8 cellular contexts compared by ENCODE assay signal in the genomic region with DNA sequence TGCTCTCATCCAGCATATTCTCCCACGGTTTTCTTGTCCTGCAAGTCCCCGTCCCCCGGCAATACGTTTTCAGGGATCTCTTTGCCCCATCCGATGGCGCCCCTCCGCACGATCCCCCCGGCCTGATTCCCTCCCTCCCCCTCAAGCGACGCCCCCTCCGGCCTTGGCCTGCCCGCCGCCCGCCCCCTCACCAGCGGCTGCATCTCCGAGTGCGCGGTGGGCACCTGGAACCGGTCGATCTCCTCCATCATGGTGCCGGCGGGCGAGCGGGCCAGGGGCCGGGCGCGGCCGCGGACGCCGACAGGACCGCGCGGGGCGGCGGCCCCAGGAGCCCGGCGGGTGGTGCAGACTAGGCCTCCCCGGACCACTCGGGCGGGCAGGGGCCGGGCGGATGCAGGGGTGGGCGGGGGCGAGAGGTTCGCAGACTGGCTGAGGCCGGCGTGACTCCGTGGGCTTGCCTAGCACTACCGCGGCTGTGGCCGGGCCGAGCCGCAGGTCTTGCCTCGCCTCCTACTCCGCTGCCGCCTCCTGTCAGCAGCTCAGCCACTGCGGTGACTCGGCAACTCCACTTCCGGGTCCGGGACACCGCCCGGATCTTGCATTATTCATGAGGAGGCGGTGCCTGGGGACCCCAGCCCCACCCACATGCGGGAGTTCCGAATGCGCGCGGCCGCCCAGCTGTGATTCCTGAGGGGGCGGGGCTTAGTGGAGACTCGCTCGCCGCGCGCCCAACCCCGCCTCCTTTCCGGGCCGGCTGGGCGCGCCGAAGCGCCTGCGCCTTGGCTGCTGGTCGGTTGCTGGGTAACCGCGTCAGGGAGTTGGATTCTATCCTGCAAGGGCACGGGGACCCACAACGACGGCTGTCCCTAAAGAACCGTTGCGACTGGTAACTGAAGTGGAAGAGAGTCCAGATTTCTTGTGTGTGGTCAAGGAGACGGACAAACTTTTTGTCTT. TPM values are rescaled to one million over a fixed set of nuclear protein-coding genes. Genes with fewer than 3 reads are reported as not detected.
A peak's percentile ranks its signal among the peaks of the same experiment; 100 is the strongest.
DNase-seq lines count a peak whose midpoint lies in the region; ATAC-seq and TF ChIP-seq lines count a peak whose summit lies in the region.

A gene (plus strand): TSS at position 793 of the 954 bp plus-strand sequence. CDS start 201 bp downstream, outside the sequence.
A gene with protein sequence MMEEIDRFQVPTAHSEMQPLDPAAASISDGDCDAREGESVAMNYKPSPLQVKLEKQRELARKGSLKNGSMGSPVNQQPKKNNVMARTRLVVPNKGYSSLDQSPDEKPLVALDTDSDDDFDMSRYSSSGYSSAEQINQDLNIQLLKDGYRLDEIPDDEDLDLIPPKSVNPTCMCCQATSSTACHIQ (minus strand): TSS at position 558 of the 954 bp plus-strand sequence. CDS start 307 bp downstream, at position 251.

- H3K27me3 Mint-ChIP-seq in activated naive CD8-positive, alpha-beta T cell = no peaks in the 10 kb centered on the region

- H3K27ac Mint-ChIP-seq in activated naive CD8-positive, alpha-beta T cell = peak within 1 kb of the TSS; percentile 50

- H3K9me3 Mint-ChIP-seq in activated naive CD8-positive, alpha-beta T cell (ENCODE audit: low read depth) = no peaks in the 10 kb centered on the region

- DNase-seq in GM10266 (ENCODE audit: extremely low spot score) (peak; percentile 99), NCI-H1092 treated with DMSO at 0.1 percent for 48 hours (lab: John Stamatoyannopoulos, UW) (peak; percentile 99), glomerular endothelial cell (ENCODE audit: extremely low read depth, low read depth, low spot score) (peak; percentile 69), occipital lobe (lab: John Stamatoyannopoulos, UW) (peak; percentile 99)

- H3K27ac ChIP-seq in temporal lobe (ENCODE audit: low read depth, low read length) = peak within 1 kb of the TSS; percentile 30

- H3K4me3 Mint-ChIP-seq in activated naive CD8-positive, alpha-beta T cell = peak within 1 kb of the TSS; percentile 93

- ATAC-seq in HG02623 (IDR thresholded peaks at IDR 0.05; ENCODE audit: unreplicated experiment) (peak; percentile 97), SK-N-SH treated with all-trans-retinoic acid at 6 μM for 48 hours (peak; percentile 93)

- no peak for TF ChIP-seq CTCF in GM10266 (IDR thresholded peaks at IDR 0.05; ENCODE audit: control insufficient read depth, insufficient read depth, low read depth, missing control alignments)

- peaks cover 39% of the 10 kb centered on the region for H3K4me1 Mint-ChIP-seq in activated naive CD8-positive, alpha-beta T cell (ENCODE audit: low read depth)

- peaks cover 2% of the 10 kb centered on the region for H3K36me3 Mint-ChIP-seq in activated naive CD8-positive, alpha-beta T cell

TF ChIP-seq in SK-N-SH treated with all-trans-retinoic acid at 6 μM for 48 hours, 23 proteins besides CTCF, POLR2A, EP300 and RAD21:
- no peak for TF ChIP-seq SNAI2 (CRISPR knock-in tag; IDR thresholded peaks at IDR 0.05)
- TF ChIP-seq, protein P1, sequence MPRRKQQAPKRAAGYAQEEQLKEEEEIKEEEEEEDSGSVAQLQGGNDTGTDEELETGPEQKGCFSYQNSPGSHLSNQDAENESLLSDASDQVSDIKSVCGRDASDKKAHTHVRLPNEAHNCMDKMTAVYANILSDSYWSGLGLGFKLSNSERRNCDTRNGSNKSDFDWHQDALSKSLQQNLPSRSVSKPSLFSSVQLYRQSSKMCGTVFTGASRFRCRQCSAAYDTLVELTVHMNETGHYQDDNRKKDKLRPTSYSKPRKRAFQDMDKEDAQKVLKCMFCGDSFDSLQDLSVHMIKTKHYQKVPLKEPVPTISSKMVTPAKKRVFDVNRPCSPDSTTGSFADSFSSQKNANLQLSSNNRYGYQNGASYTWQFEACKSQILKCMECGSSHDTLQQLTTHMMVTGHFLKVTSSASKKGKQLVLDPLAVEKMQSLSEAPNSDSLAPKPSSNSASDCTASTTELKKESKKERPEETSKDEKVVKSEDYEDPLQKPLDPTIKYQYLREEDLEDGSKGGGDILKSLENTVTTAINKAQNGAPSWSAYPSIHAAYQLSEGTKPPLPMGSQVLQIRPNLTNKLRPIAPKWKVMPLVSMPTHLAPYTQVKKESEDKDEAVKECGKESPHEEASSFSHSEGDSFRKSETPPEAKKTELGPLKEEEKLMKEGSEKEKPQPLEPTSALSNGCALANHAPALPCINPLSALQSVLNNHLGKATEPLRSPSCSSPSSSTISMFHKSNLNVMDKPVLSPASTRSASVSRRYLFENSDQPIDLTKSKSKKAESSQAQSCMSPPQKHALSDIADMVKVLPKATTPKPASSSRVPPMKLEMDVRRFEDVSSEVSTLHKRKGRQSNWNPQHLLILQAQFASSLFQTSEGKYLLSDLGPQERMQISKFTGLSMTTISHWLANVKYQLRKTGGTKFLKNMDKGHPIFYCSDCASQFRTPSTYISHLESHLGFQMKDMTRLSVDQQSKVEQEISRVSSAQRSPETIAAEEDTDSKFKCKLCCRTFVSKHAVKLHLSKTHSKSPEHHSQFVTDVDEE (CRISPR knock-in tag; IDR thresholded peaks at IDR 0.05) = 0 out of 2 replicates have a peak, but pooled peaks have one; percentile 11

RNA-seq across cellular contexts. Expression of the first gene that starts in this region (rescaled TPM):
- total RNA-seq in glomerular endothelial cell (not detected in 2 replicates), occipital lobe (0.78 TPM), temporal lobe (0.25 TPM)

RNA-seq across cellular contexts. Expression of the second gene that starts in this region (rescaled TPM):
- total RNA-seq in glomerular endothelial cell = 37.5 and 49.8 TPM in 2 replicates
- total RNA-seq in occipital lobe = 23.1 TPM
- 28.8 TPM for total RNA-seq in temporal lobe

Comparison
In these comparisons a context has a peak if more than half of its experiments do, and no peak if none do; other contexts are left out.
1. Peak in every context shown above with its lines: DNase-seq, ATAC-seq and H3K27ac ChIP-seq.